ENCODE assay signal across 1 cellular context in genomic region chr9:136354592-136355085, GRCh38.
TF ChIP-seq lines count a peak whose summit lies in the region.

No MANE protein-coding gene starts in this region.

TF ChIP-seq in K562, 482 proteins besides CTCF, POLR2A, EP300 and RAD21:
- TF ChIP-seq PKNOX1 (IDR thresholded peaks at IDR 0.05): peak; percentile 67
- no peak for TF ChIP-seq ATF2 (CRISPR knock-in tag; IDR thresholded peaks at IDR 0.05)
